10 cellular contexts compared by ENCODE assay signal in genomic region chr7:158657189-158657746, GRCh38. TPM values are rescaled to one million over a fixed set of nuclear protein-coding genes. Genes with fewer than 3 reads are reported as not detected.
DNase-seq lines count a peak whose midpoint lies in the region; ATAC-seq lines count a peak whose summit lies in the region.
"Had no signal": no experiment of that assay in that cellular context is flagged by ENCODE, and none has a peak within 500 bp of the region (broad histone marks: within the 10 kb centered on the region; RNA-seq: fewer than 3 reads in every experiment).

No MANE protein-coding gene starts in this region.

- peaks cover 34% of the 10 kb centered on the region for H3K4me1 Mint-ChIP-seq in activated CD4-positive, alpha-beta memory T cell treated with anti-CD3 and anti-CD28 coated beads, Interleukin-2, amount 10 ng/mL, durations not matched to agents 7 days and 5 days
- H3K4me1 Mint-ChIP-seq: activated B cell treated with CpG ODN at 0.5 μM for 24 hours had no signal

- no peak for DNase-seq in activated CD4-positive, alpha-beta memory T cell treated with anti-CD3 and anti-CD28 coated beads, Interleukin-2, amount 10 ng/mL, durations not matched to agents 7 days and 5 days
- no peak for DNase-seq in HUDEP-2 (lab: John Stamatoyannopoulos, UW; ENCODE audit: unreplicated experiment in 76 of 76)
- DNase-seq: activated B cell treated with CpG ODN at 0.5 μM for 24 hours, endodermal cell, right cardiac atrium had no signal

- peak overlapping the region; percentile 92 for H3K27ac Mint-ChIP-seq in activated CD4-positive, alpha-beta memory T cell treated with anti-CD3 and anti-CD28 coated beads, Interleukin-2, amount 10 ng/mL, durations not matched to agents 7 days and 5 days
- H3K27ac Mint-ChIP-seq: activated B cell treated with CpG ODN at 0.5 μM for 24 hours had no signal

- CTCF ChIA-PET in activated CD4-positive, alpha-beta memory T cell treated with anti-CD3 and anti-CD28 coated beads, Interleukin-2, amount 10 ng/mL, durations not matched to agents 7 days and 5 days (lab: Charles Lee): interaction anchor here (1.3 to 1.8 kb wide), 3 partner anchors 13 to 320 kb away, joined by 3 to 6 read pairs (median 5); no protein-coding TSS in a partner anchor

- POLR2A ChIA-PET in activated CD4-positive, alpha-beta memory T cell treated with anti-CD3 and anti-CD28 coated beads, Interleukin-2, amount 10 ng/mL, durations not matched to agents 7 days and 5 days (lab: Charles Lee): interaction anchor here (1.6 to 2.7 kb wide), 4 partner anchors 14 to 47 kb away, joined by 5 to 15 read pairs (median 10); partner anchors contain the start of gene NCAPG2

- H3K27me3 Mint-ChIP-seq in activated CD4-positive, alpha-beta memory T cell treated with anti-CD3 and anti-CD28 coated beads, Interleukin-2, amount 10 ng/mL, durations not matched to agents 7 days and 5 days: no peaks in the 10 kb centered on the region
- H3K27me3 Mint-ChIP-seq: activated B cell treated with CpG ODN at 0.5 μM for 24 hours had no signal

- ATAC-seq in GM18508 (IDR thresholded peaks at IDR 0.05; ENCODE audit: insufficient read depth, unreplicated experiment): peak; percentile 33
- ATAC-seq in GM19395 (IDR thresholded peaks at IDR 0.05; ENCODE audit: unreplicated experiment): peak; percentile 51
- peak; percentile 40 for ATAC-seq in HG02973 (IDR thresholded peaks at IDR 0.05; ENCODE audit: unreplicated experiment)
- ATAC-seq in HG03571 (IDR thresholded peaks at IDR 0.05; ENCODE audit: unreplicated experiment): no peak
- ATAC-seq in GM19324 (IDR thresholded peaks at IDR 0.05; ENCODE audit: low FRiP score, unreplicated experiment): no peak
- ATAC-seq: right cardiac atrium had no signal

- H3K36me3 Mint-ChIP-seq in activated CD4-positive, alpha-beta memory T cell treated with anti-CD3 and anti-CD28 coated beads, Interleukin-2, amount 10 ng/mL, durations not matched to agents 7 days and 5 days (ENCODE audit: low read depth): peaks cover 65% of the 10 kb centered on the region

- H3K9me3 Mint-ChIP-seq in activated CD4-positive, alpha-beta memory T cell treated with anti-CD3 and anti-CD28 coated beads, Interleukin-2, amount 10 ng/mL, durations not matched to agents 7 days and 5 days: no peaks in the 10 kb centered on the region
- H3K9me3 Mint-ChIP-seq: activated B cell treated with CpG ODN at 0.5 μM for 24 hours, endodermal cell had no signal

- no peak overlapping the region for H3K4me3 Mint-ChIP-seq in activated CD4-positive, alpha-beta memory T cell treated with anti-CD3 and anti-CD28 coated beads, Interleukin-2, amount 10 ng/mL, durations not matched to agents 7 days and 5 days
- H3K4me3 Mint-ChIP-seq: activated B cell treated with CpG ODN at 0.5 μM for 24 hours, endodermal cell had no signal

RNA-seq across cellular contexts. Expression of gene NCAPG2, which starts 47.3 kb away (rescaled TPM):
- total RNA-seq in activated CD4-positive, alpha-beta memory T cell treated with anti-CD3 and anti-CD28 coated beads, Interleukin-2, amount 10 ng/mL, durations not matched to agents 7 days and 5 days: 100 to 1,000 TPM; 151 TPM

Comparison
In these comparisons a context has a peak if more than half of its experiments do, and no peak if none do; other contexts are left out.
1. ATAC-seq: peak in GM18508 (single experiment), GM19395 (single experiment) and HG02973 (single experiment); none in HG03571 (single experiment) and GM19324 (single experiment).